In genomic region chr13:35855531-35856019, GRCh38 we compare ENCODE assay signal across 11 cellular contexts.
A peak's percentile ranks its signal among the peaks of the same experiment; 100 is the strongest.
DNase-seq lines count a peak whose midpoint lies in the region; ATAC-seq and TF ChIP-seq lines count a peak whose summit lies in the region.
"Had no signal": no experiment of that assay in that cellular context is flagged by ENCODE, and none has a peak within 500 bp of the region (broad histone marks: within the 10 kb centered on the region; RNA-seq: fewer than 3 reads in every experiment).

No MANE protein-coding gene starts in this region.

- H3K4me3 Mint-ChIP-seq in activated naive CD4-positive, alpha-beta T cell treated with anti-CD3 and anti-CD28 coated beads for 36 hours: no peak overlapping the region
- no peak overlapping the region for H3K4me3 Mint-ChIP-seq in HFFc6

- H3K36me3 Mint-ChIP-seq in activated naive CD4-positive, alpha-beta T cell treated with anti-CD3 and anti-CD28 coated beads for 36 hours (ENCODE audit: low read depth): no peaks in the 10 kb centered on the region
- no peaks in the 10 kb centered on the region for H3K36me3 Mint-ChIP-seq in HFFc6 (ENCODE audit: low read depth)

- peak; percentile 39 for DNase-seq in activated naive CD4-positive, alpha-beta T cell treated with anti-CD3 and anti-CD28 coated beads for 36 hours
- no peak for DNase-seq in activated naive CD4-positive, alpha-beta T cell treated with anti-CD3 and anti-CD28 coated beads, Interleukin-2, amount 50 U/mL, for 16 hours
- DNase-seq in RWPE2 (ENCODE audit: low spot score) (peak; percentile 70), iPS DF 6.9 (ENCODE audit: low read depth, low spot score) (peak; percentile 75), suprapubic skin (ENCODE audit: low spot score in 2 of 2) (peak in 1 of 2 donors; percentile 78), HFFc6 (no peak)
- DNase-seq: Kasumi-1, SK-N-SH had no signal

- H3K9me3 ChIP-seq in RWPE2 (ENCODE audit: severe bottlenecking) (no peaks in the 10 kb centered on the region), iPS DF 6.9 (ENCODE audit: control insufficient read depth, insufficient read depth, low read length) (no peaks in the 10 kb centered on the region), suprapubic skin (no peaks in the 10 kb centered on the region)
- H3K9me3 ChIP-seq: SK-N-SH had no signal

- CTCF ChIA-PET in activated naive CD4-positive, alpha-beta T cell treated with anti-CD3 and anti-CD28 coated beads for 36 hours (lab: Charles Lee): no interaction called here

- TF ChIP-seq CTCF in RWPE2 (IDR thresholded peaks at IDR 0.05; ENCODE audit: poor library complexity, severe bottlenecking) (no peak), suprapubic skin (IDR thresholded peaks at IDR 0.05) (no peak), HFFc6 (IDR thresholded peaks at IDR 0.05) (no peak)

- H3K27ac Mint-ChIP-seq in activated naive CD4-positive, alpha-beta T cell treated with anti-CD3 and anti-CD28 coated beads for 36 hours: no peak overlapping the region
- no peak overlapping the region for H3K27ac Mint-ChIP-seq in HFFc6
- H3K27ac Mint-ChIP-seq: activated T-helper 2 cell treated with anti-CD3 and anti-CD28 coated beads, Interferon-gamma antibody, Interleukin-2, Interleukin-4, amounts not matched to agents 10 μg/mL and 5 μg/mL and 100 μg/mL, durations not matched to agents 14 hours and 24 hours and 36 hours had no signal

- H3K27ac ChIP-seq in RWPE2 (ENCODE audit: poor library complexity, severe bottlenecking) (no peak overlapping the region), iPS DF 6.9 (ENCODE audit: low read length) (no peak overlapping the region), suprapubic skin (peak overlapping the region; percentile 77)

- ATAC-seq in RWPE2 (ENCODE audit: low read depth) (peak; percentile 95), HG03521 (IDR thresholded peaks at IDR 0.05; ENCODE audit: unreplicated experiment) (no peak), HG02970 (IDR thresholded peaks at IDR 0.05; ENCODE audit: low FRiP score, unreplicated experiment) (no peak)

- no peak for TF ChIP-seq EP300 in suprapubic skin (IDR thresholded peaks at IDR 0.05)

- intact Hi-C loops in activated naive CD4-positive, alpha-beta T cell treated with anti-CD3 and anti-CD28 coated beads for 36 hours (cut with micrococcal nuclease): no loop called here

- H3K4me1 ChIP-seq in RWPE2 (ENCODE audit: insufficient read depth, poor library complexity, severe bottlenecking) (peaks cover 7% of the 10 kb centered on the region), iPS DF 6.9 (ENCODE audit: control insufficient read depth, insufficient read depth, low read length) (peaks cover 5% of the 10 kb centered on the region), suprapubic skin (peaks cover 30% of the 10 kb centered on the region)

- H3K9me3 Mint-ChIP-seq in activated naive CD4-positive, alpha-beta T cell treated with anti-CD3 and anti-CD28 coated beads for 36 hours: peaks cover 1% of the 10 kb centered on the region
- H3K9me3 Mint-ChIP-seq in HFFc6: no peaks in the 10 kb centered on the region
- H3K9me3 Mint-ChIP-seq: activated T-helper 2 cell treated with anti-CD3 and anti-CD28 coated beads, Interferon-gamma antibody, Interleukin-2, Interleukin-4, amounts not matched to agents 10 μg/mL and 5 μg/mL and 100 μg/mL, durations not matched to agents 14 hours and 24 hours and 36 hours had no signal

- H3K27me3 Mint-ChIP-seq in activated naive CD4-positive, alpha-beta T cell treated with anti-CD3 and anti-CD28 coated beads for 36 hours (ENCODE audit: low read depth): peaks cover 40% of the 10 kb centered on the region
- peaks cover 14% of the 10 kb centered on the region for H3K27me3 Mint-ChIP-seq in HFFc6 (ENCODE audit: insufficient read depth)

- H3K4me3 ChIP-seq in RWPE2 (ENCODE audit: severe bottlenecking): no peak overlapping the region
- peak overlapping the region; percentile 1; the same call in 1 of the 2 replicates for H3K4me3 ChIP-seq in iPS DF 6.9 (ENCODE audit: low read length)
- H3K4me3 ChIP-seq in suprapubic skin: peak overlapping the region; percentile 27

- H3K36me3 ChIP-seq in RWPE2 (ENCODE audit: low read depth) (no peaks in the 10 kb centered on the region), iPS DF 6.9 (ENCODE audit: control insufficient read depth, insufficient read depth, low read length) (no peaks in the 10 kb centered on the region), suprapubic skin (no peaks in the 10 kb centered on the region)

- TF ChIP-seq POLR2A in suprapubic skin (IDR thresholded peaks at IDR 0.05): no peak

- H3K27me3 ChIP-seq in RWPE2 (ENCODE audit: insufficient read depth, poor library complexity, severe bottlenecking): no peaks in the 10 kb centered on the region
- no peaks in the 10 kb centered on the region for H3K27me3 ChIP-seq in iPS DF 6.9 (ENCODE audit: control insufficient read depth, insufficient read depth, low read length)
- H3K27me3 ChIP-seq in suprapubic skin: peaks cover 3% of the 10 kb centered on the region

- no peaks in the 10 kb centered on the region for H3K4me1 Mint-ChIP-seq in activated naive CD4-positive, alpha-beta T cell treated with anti-CD3 and anti-CD28 coated beads for 36 hours (ENCODE audit: low read depth)
- H3K4me1 Mint-ChIP-seq in HFFc6 (ENCODE audit: low read depth): peaks cover 27% of the 10 kb centered on the region

- no CpG with 5 or more reads among the region's 12 CpGs for WGBS in iPS DF 6.9 (ENCODE audit: insufficient coverage, insufficient read length)
- WGBS in suprapubic skin: 17% methylated on average over 12 of the region's 12 CpGs

Comparison
In these comparisons a context has a peak if more than half of its experiments do, and no peak if none do; other contexts are left out.
1. DNase-seq: peak in activated naive CD4-positive, alpha-beta T cell treated with anti-CD3 and anti-CD28 coated beads for 36 hours (single experiment), RWPE2 (single experiment) and iPS DF 6.9 (single experiment); none in activated naive CD4-positive, alpha-beta T cell treated with anti-CD3 and anti-CD28 coated beads, Interleukin-2, amount 50 U/mL, for 16 hours (single experiment) and HFFc6 (single experiment).